ENCODE assay signal across 11 cellular contexts in genomic region chr13:112328936-112329335, GRCh38. TPM values are rescaled to one million over a fixed set of nuclear protein-coding genes. Genes with fewer than 3 reads are reported as not detected.
"Had no signal": no experiment of that assay in that cellular context is flagged by ENCODE, and none has a peak within 500 bp of the region (broad histone marks: within the 10 kb centered on the region; RNA-seq: fewer than 3 reads in every experiment).

No MANE protein-coding gene starts in this region.

- H3K27ac ChIP-seq: GM23248 had no signal

- H2AFZ ChIP-seq: GM23248 had no signal

- H3K9me3 ChIP-seq: HAP-1 had no signal

- H3K4me3 ChIP-seq: GM23248, HAP-1, K562 had no signal

- DNase-seq: GM23248, GOT3, HFFc6, IMR-90, KG1 had no signal

- H3K4me1 ChIP-seq: HAP-1 had no signal

- ATAC-seq: HCT116, K562 had no signal

- H3K9ac ChIP-seq: GM23248 had no signal

- H3K36me3 ChIP-seq: HAP-1 had no signal

- FAIRE-seq: H54, HTR-8/SVneo, K562 had no signal

RNA-seq across cellular contexts. Expression of gene SPACA7, which starts 47.2 kb away (rescaled TPM):
- total RNA-seq: GM23248, HFFc6, HT-29, IMR-90, K562 had no signal
- polyA plus RNA-seq: GM23248, IMR-90, K562 had no signal
